Comparison of ENCODE assay signal across 21 cellular contexts in the genomic region with DNA sequence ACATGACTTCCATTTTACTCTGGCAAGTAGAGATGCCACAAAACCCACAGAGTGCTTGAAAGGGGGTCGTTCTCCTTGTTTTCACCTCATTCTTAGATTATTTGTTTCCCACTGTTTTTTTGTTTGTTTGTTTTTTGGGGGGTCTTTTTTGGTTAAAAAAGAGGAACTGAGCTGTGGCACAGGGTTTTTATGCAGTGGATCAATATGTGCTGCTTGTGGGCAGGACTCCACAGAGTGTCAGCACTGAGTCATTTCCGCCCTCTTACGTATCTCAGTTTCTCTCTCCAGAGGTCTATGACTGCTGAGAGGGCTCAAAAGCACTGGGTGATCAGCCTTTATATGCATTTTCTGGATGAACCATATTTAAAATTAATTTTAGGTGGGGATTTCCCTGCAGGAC.
DNase-seq lines count a peak whose midpoint lies in the region; ATAC-seq lines count a peak whose summit lies in the region.
"Had no signal": no experiment of that assay in that cellular context is flagged by ENCODE, and none has a peak within 500 bp of the region (broad histone marks: within the 10 kb centered on the region; RNA-seq: fewer than 3 reads in every experiment).

No MANE protein-coding gene starts in this region.

- POLR2A ChIA-PET in activated CD4-positive, alpha-beta memory T cell treated with anti-CD3 and anti-CD28 coated beads, Interleukin-2, amount 10 ng/mL, durations not matched to agents 7 days and 5 days (lab: Charles Lee), result no interaction called here

- in situ Hi-C loops in GM23248 (cut with MboI), result no loop called here
- in situ Hi-C loops in G401 (cut with HindIII; ENCODE audit: low sequenced_read_pairs), result no loop called here

- 35 to 45% methylated on average over 3 of the region's 3 CpGs for WGBS in GM23248 (ENCODE audit: low coverage in 1 of 2, low lambda C conversion rate in 2 of 2, missing lambda C conversion rate in 2 of 2), 2 experiments

- H3K36me3 Mint-ChIP-seq in activated CD4-positive, alpha-beta memory T cell treated with anti-CD3 and anti-CD28 coated beads, Interleukin-2, amount 10 ng/mL, durations not matched to agents 7 days and 5 days (ENCODE audit: low read depth), result no peaks in the 10 kb centered on the region
- peaks cover 0 to 2% of the 10 kb centered on the region in 2 donors for H3K36me3 Mint-ChIP-seq in stimulated activated naive B cell treated with anti-CD40 and anti-IgM and Interleukin-4, amounts not matched to agents 10 μg/mL and 1 μg/mL and 100 μg/mL, for 72 hours
- H3K36me3 Mint-ChIP-seq: IgD-negative memory B cell had no signal

- no peak overlapping the region for H3K4me3 Mint-ChIP-seq in activated CD4-positive, alpha-beta memory T cell treated with anti-CD3 and anti-CD28 coated beads, Interleukin-2, amount 10 ng/mL, durations not matched to agents 7 days and 5 days
- H3K4me3 Mint-ChIP-seq in stimulated activated naive B cell treated with anti-CD40 and anti-IgM and Interleukin-4, amounts not matched to agents 10 μg/mL and 1 μg/mL and 100 μg/mL, for 72 hours, result no peak overlapping the region
- H3K4me3 Mint-ChIP-seq: CD4-positive, alpha-beta T cell; IgD-negative memory B cell; T-helper 2 cell treated with Interferon-gamma antibody and Interleukin-4, amounts not matched to agents 5 μg/mL and 100 μg/mL, for 36 hours had no signal

- no peak overlapping the region for H3K9ac ChIP-seq in GM23248

- H3K79me2 ChIP-seq in GM23248 (ENCODE audit: insufficient read depth), result no peaks in the 10 kb centered on the region

- no peaks in the 10 kb centered on the region for H3K27me3 ChIP-seq in GM23248 (replicated peaks; ENCODE audit: insufficient read depth)

- H2AFZ ChIP-seq in GM23248, result no peak overlapping the region

- peak; percentile 3 for DNase-seq in GM23248
- DNase-seq in HT1080 (ENCODE audit: low read depth), result peak; percentile 17
- DNase-seq in RPMI7951 (ENCODE audit: low read depth), result peak; percentile 35
- DNase-seq in activated CD4-positive, alpha-beta memory T cell treated with anti-CD3 and anti-CD28 coated beads, Interleukin-2, amount 10 ng/mL, durations not matched to agents 7 days and 5 days, result no peak
- no peak for DNase-seq in G401 (ENCODE audit: low spot score)
- DNase-seq in stimulated activated naive B cell treated with anti-CD40 and anti-IgM and Interleukin-4, amounts not matched to agents 10 μg/mL and 1 μg/mL and 100 μg/mL, for 72 hours, result no peak
- no peak for DNase-seq in NCI-H2196 treated with DMSO at 0.1 percent for 48 hours (lab: John Stamatoyannopoulos, UW; ENCODE audit: unreplicated experiment)
- DNase-seq: CD4-positive, alpha-beta T cell; COR-L47; DMS79; MV-4-11; NCI-H1417; NCI-H1694 treated with DMSO at 0.1 percent for 48 hours; NCI-H69; NK-92 treated with Interleukin-12 subunit alpha and Interleukin-12 subunit beta, amount 100 ng/mL, for 24 hours had no signal

- no peaks in the 10 kb centered on the region for H3K27me3 Mint-ChIP-seq in activated CD4-positive, alpha-beta memory T cell treated with anti-CD3 and anti-CD28 coated beads, Interleukin-2, amount 10 ng/mL, durations not matched to agents 7 days and 5 days
- H3K27me3 Mint-ChIP-seq in stimulated activated naive B cell treated with anti-CD40 and anti-IgM and Interleukin-4, amounts not matched to agents 10 μg/mL and 1 μg/mL and 100 μg/mL, for 72 hours, result no peaks in the 10 kb centered on the region
- H3K27me3 Mint-ChIP-seq: CD4-positive, alpha-beta T cell; IgD-negative memory B cell had no signal

- H3K4me2 ChIP-seq in GM23248 (ENCODE audit: unreplicated experiment), result no peak overlapping the region

- H3K27ac ChIP-seq in GM23248, result no peak overlapping the region
- H3K27ac ChIP-seq: HL-60 had no signal

- H3F3A ChIP-seq in GM23248 (ENCODE audit: insufficient read depth), result no peaks in the 10 kb centered on the region

- H3K4me1 Mint-ChIP-seq in activated CD4-positive, alpha-beta memory T cell treated with anti-CD3 and anti-CD28 coated beads, Interleukin-2, amount 10 ng/mL, durations not matched to agents 7 days and 5 days, result no peaks in the 10 kb centered on the region
- no peaks in the 10 kb centered on the region for H3K4me1 Mint-ChIP-seq in stimulated activated naive B cell treated with anti-CD40 and anti-IgM and Interleukin-4, amounts not matched to agents 10 μg/mL and 1 μg/mL and 100 μg/mL, for 72 hours
- H3K4me1 Mint-ChIP-seq: IgD-negative memory B cell had no signal

- CTCF ChIA-PET in activated CD4-positive, alpha-beta memory T cell treated with anti-CD3 and anti-CD28 coated beads, Interleukin-2, amount 10 ng/mL, durations not matched to agents 7 days and 5 days (lab: Charles Lee), result no interaction called here

- no peaks in the 10 kb centered on the region for H3K9me2 ChIP-seq in GM23248 (ENCODE audit: insufficient read depth)

- H3K4me3 ChIP-seq in GM23248, result no peak overlapping the region

- no peaks in the 10 kb centered on the region for H3K4me1 ChIP-seq in GM23248 (ENCODE audit: insufficient read depth)

- ATAC-seq in stimulated activated naive B cell treated with anti-CD40 and anti-IgM and Interleukin-4, amounts not matched to agents 10 μg/mL and 1 μg/mL and 100 μg/mL, for 72 hours (replicated peaks), result no peak
- ATAC-seq: HCT116, Panc1, SK-N-SH treated with all-trans-retinoic acid at 6 μM for 48 hours had no signal

- no peaks in the 10 kb centered on the region for H4K20me1 ChIP-seq in GM23248 (ENCODE audit: insufficient read depth)

- no peaks in the 10 kb centered on the region for H3K9me3 ChIP-seq in GM23248 (ENCODE audit: low read depth)

- peaks cover 2% of the 10 kb centered on the region for H3K9me3 Mint-ChIP-seq in activated CD4-positive, alpha-beta memory T cell treated with anti-CD3 and anti-CD28 coated beads, Interleukin-2, amount 10 ng/mL, durations not matched to agents 7 days and 5 days
- H3K9me3 Mint-ChIP-seq in stimulated activated naive B cell treated with anti-CD40 and anti-IgM and Interleukin-4, amounts not matched to agents 10 μg/mL and 1 μg/mL and 100 μg/mL, for 72 hours, result peaks cover 4 to 8% of the 10 kb centered on the region in 2 donors

- no peaks in the 10 kb centered on the region for H3K36me3 ChIP-seq in GM23248 (ENCODE audit: low read depth)

- H3K27ac Mint-ChIP-seq in activated CD4-positive, alpha-beta memory T cell treated with anti-CD3 and anti-CD28 coated beads, Interleukin-2, amount 10 ng/mL, durations not matched to agents 7 days and 5 days, result no peak overlapping the region
- H3K27ac Mint-ChIP-seq in stimulated activated naive B cell treated with anti-CD40 and anti-IgM and Interleukin-4, amounts not matched to agents 10 μg/mL and 1 μg/mL and 100 μg/mL, for 72 hours, result no peak overlapping the region
- H3K27ac Mint-ChIP-seq: CD4-positive, alpha-beta T cell; IgD-negative memory B cell; T-helper 2 cell treated with Interferon-gamma antibody and Interleukin-4, amounts not matched to agents 5 μg/mL and 100 μg/mL, for 36 hours had no signal

Comparison
In these comparisons a context has a peak if more than half of its experiments do, and no peak if none do; other contexts are left out.
1. DNase-seq: peak in GM23248 (single experiment), HT1080 (single experiment) and RPMI7951 (single experiment); none in activated CD4-positive, alpha-beta memory T cell treated with anti-CD3 and anti-CD28 coated beads, Interleukin-2, amount 10 ng/mL, durations not matched to agents 7 days and 5 days (single experiment), G401 (single experiment), stimulated activated naive B cell treated with anti-CD40 and anti-IgM and Interleukin-4, amounts not matched to agents 10 μg/mL and 1 μg/mL and 100 μg/mL, for 72 hours (single experiment) and NCI-H2196 treated with DMSO at 0.1 percent for 48 hours (single experiment).